ENCODE assay signal across 1 cellular context in the genomic region with DNA sequence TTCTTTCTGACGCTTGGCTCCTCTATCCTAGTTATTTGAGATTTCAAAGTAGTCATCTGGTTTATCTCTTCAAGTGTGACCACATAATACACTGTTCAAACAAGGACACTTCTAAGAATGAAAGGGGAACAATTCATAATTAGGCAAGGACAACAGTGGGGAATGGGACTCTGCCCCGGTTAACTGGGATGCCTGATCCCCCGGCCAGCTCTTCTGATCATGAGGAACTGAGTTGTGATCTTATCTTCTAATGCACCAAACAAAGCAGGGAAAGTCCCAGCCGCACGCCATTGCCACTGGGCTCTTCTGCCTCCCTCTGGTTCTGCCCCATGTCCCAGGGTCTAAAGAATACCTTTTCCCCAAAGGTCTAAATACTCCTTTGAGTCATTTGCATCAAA.
TF ChIP-seq lines count a peak whose summit lies in the region.

No MANE protein-coding gene starts in this region.

TF ChIP-seq in HepG2, 621 proteins besides CTCF, POLR2A, EP300 and RAD21 (continued from another document and continues in another):
- TF ChIP-seq, protein P1, sequence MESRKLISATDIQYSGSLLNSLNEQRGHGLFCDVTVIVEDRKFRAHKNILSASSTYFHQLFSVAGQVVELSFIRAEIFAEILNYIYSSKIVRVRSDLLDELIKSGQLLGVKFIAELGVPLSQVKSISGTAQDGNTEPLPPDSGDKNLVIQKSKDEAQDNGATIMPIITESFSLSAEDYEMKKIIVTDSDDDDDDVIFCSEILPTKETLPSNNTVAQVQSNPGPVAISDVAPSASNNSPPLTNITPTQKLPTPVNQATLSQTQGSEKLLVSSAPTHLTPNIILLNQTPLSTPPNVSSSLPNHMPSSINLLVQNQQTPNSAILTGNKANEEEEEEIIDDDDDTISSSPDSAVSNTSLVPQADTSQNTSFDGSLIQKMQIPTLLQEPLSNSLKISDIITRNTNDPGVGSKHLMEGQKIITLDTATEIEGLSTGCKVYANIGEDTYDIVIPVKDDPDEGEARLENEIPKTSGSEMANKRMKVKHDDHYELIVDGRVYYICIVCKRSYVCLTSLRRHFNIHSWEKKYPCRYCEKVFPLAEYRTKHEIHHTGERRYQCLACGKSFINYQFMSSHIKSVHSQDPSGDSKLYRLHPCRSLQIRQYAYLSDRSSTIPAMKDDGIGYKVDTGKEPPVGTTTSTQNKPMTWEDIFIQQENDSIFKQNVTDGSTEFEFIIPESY (CRISPR knock-in tag; IDR thresholded peaks at IDR 0.05), result no peak
- TF ChIP-seq ARID2 (CRISPR knock-in tag; IDR thresholded peaks at IDR 0.05; ENCODE audit: borderline replicate concordance) (0 out of 2 replicates have a peak, but pooled peaks have one; percentile 14), REL (CRISPR knock-in tag; conservative IDR thresholded peaks at IDR 0.05) (no peak), TCF7L2 (IDR thresholded peaks at IDR 0.05; ENCODE audit: low read depth, low read length) (no peak), ZNF331 (CRISPR knock-in tag; IDR thresholded peaks at IDR 0.05) (no peak), ZNF101 (CRISPR knock-in tag; IDR thresholded peaks at IDR 0.05; ENCODE audit: borderline replicate concordance, low read depth) (no peak), SCMH1 (CRISPR knock-in tag; IDR thresholded peaks at IDR 0.05; ENCODE audit: borderline replicate concordance) (no peak), TCF12 (IDR thresholded peaks at IDR 0.05) (no peak), TCF12 (CRISPR knock-in tag; IDR thresholded peaks at IDR 0.05) (0 out of 2 replicates have a peak, but pooled peaks have one; percentile 23), ZNF572 (CRISPR knock-in tag; IDR thresholded peaks at IDR 0.05) (no peak), ISL2 (CRISPR knock-in tag; IDR thresholded peaks at IDR 0.05) (0 out of 2 replicates have a peak, but pooled peaks have one; percentile 32), CC2D1A (CRISPR knock-in tag; IDR thresholded peaks at IDR 0.05) (no peak), LCORL (IDR thresholded peaks at IDR 0.05) (no peak), LCORL (CRISPR knock-in tag; IDR thresholded peaks at IDR 0.05) (no peak), CEBPG (CRISPR knock-in tag; IDR thresholded peaks at IDR 0.05) (0 out of 2 replicates have a peak, but pooled peaks have one; percentile 3), SNAI1 (CRISPR knock-in tag; IDR thresholded peaks at IDR 0.05; ENCODE audit: borderline replicate concordance) (peak; percentile 68; the same call in 1 of the 2 replicates), RORA (CRISPR knock-in tag; IDR thresholded peaks at IDR 0.05) (no peak), ZNF510 (CRISPR knock-in tag; IDR thresholded peaks at IDR 0.05; ENCODE audit: low read depth) (no peak), SMAD1 (CRISPR knock-in tag; IDR thresholded peaks at IDR 0.05; ENCODE audit: borderline replicate concordance, low read depth) (no peak), POGZ (CRISPR knock-in tag; IDR thresholded peaks at IDR 0.05) (0 out of 2 replicates have a peak, but pooled peaks have one; percentile 18), NFE2L1 (CRISPR knock-in tag; IDR thresholded peaks at IDR 0.05; ENCODE audit: borderline replicate concordance) (no peak), MED8 (CRISPR knock-in tag; IDR thresholded peaks at IDR 0.05; ENCODE audit: insufficient replicate concordance) (peak; percentile 80), ZNF20 (CRISPR knock-in tag; IDR thresholded peaks at IDR 0.05) (no peak), NFE2L2 (IDR thresholded peaks at IDR 0.05; ENCODE audit: low read length) (no peak), SAP130 (CRISPR knock-in tag; IDR thresholded peaks at IDR 0.05; ENCODE audit: low read depth) (peak; percentile 24), SOX6 (IDR thresholded peaks at IDR 0.05) (no peak), SOX6 (CRISPR knock-in tag; IDR thresholded peaks at IDR 0.05) (peak; percentile 68; the same call in 1 of the 2 replicates), ZBTB1 (CRISPR knock-in tag; IDR thresholded peaks at IDR 0.05; ENCODE audit: borderline replicate concordance) (no peak), GATAD2A (CRISPR knock-in tag; IDR thresholded peaks at IDR 0.05) (no peak)
- TF ChIP-seq, protein P2, sequence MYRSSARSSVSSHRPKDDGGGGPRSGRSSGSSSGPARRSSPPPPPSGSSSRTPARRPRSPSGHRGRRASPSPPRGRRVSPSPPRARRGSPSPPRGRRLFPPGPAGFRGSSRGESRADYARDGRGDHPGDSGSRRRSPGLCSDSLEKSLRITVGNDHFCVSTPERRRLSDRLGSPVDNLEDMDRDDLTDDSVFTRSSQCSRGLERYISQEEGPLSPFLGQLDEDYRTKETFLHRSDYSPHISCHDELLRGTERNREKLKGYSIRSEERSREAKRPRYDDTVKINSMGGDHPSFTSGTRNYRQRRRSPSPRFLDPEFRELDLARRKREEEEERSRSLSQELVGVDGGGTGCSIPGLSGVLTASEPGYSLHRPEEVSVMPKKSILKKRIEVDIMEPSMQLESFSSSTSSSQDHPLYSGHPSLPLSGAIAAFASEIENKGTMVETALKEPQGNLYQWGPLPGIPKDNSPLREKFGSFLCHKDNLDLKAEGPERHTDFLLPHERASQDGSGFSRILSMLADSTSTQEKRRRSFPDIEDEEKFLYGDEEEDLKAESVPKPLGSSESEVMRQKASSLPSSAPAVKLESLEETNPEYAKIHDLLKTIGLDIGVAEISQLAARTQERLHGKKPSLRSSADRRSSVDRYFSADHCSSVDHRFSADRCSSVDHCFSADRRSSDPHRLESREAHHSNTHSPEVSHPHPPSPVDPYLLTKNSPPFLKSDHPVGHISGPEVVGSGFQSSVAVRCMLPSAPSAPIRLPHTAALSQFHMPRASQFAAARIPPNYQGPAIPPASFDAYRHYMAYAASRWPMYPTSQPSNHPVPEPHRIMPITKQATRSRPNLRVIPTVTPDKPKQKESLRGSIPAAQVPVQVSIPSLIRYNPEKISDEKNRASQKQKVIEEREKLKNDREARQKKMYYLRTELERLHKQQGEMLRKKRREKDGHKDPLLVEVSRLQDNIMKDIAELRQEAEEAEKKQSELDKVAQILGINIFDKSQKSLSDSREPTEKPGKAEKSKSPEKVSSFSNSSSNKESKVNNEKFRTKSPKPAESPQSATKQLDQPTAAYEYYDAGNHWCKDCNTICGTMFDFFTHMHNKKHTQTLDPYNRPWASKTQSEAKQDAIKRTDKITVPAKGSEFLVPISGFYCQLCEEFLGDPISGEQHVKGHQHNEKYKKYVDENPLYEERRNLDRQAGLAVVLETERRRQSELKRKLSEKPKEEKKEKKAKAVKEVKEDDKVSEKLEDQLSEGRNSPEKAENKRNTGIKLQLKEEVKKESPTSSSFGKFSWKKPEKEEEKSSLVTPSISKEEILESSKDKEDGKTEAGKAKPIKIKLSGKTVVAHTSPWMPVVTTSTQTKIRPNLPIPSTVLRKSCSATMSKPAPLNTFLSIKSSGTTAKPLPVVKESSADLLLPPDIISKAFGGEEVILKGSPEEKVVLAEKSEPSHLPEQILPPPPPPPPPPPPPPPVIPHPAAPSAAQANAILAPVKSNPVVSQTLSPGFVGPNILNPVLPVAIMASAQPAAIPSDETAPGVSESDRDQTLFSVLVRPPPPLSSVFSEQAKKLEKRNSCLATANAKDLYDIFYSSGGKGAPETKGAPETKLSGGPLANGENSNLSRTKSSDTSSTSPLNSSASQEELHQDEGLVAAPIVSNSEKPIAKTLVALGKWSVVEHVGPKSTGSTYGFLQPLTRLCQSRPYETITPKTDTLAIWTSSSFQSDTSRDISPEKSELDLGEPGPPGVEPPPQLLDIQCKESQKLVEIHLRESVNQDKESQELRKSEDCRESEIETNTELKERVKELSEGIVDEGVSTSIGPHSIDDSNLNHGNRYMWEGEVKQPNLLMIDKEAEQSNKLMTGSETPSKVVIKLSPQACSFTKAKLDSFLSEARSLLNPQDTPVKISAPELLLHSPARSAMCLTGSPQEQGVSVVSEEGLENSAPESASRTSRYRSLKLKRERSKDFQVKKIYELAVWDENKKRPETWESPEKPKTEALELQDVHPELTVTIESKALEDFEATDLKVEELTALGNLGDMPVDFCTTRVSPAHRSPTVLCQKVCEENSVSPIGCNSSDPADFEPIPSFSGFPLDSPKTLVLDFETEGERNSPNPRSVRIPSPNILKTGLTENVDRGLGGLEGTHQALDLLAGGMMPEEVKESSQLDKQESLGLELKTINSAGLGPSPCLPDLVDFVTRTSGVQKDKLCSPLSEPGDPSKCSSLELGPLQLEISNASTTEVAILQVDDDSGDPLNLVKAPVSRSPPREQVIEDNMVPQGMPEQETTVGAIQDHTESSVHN (CRISPR knock-in tag; IDR thresholded peaks at IDR 0.05), result no peak
- TF ChIP-seq, protein P3, sequence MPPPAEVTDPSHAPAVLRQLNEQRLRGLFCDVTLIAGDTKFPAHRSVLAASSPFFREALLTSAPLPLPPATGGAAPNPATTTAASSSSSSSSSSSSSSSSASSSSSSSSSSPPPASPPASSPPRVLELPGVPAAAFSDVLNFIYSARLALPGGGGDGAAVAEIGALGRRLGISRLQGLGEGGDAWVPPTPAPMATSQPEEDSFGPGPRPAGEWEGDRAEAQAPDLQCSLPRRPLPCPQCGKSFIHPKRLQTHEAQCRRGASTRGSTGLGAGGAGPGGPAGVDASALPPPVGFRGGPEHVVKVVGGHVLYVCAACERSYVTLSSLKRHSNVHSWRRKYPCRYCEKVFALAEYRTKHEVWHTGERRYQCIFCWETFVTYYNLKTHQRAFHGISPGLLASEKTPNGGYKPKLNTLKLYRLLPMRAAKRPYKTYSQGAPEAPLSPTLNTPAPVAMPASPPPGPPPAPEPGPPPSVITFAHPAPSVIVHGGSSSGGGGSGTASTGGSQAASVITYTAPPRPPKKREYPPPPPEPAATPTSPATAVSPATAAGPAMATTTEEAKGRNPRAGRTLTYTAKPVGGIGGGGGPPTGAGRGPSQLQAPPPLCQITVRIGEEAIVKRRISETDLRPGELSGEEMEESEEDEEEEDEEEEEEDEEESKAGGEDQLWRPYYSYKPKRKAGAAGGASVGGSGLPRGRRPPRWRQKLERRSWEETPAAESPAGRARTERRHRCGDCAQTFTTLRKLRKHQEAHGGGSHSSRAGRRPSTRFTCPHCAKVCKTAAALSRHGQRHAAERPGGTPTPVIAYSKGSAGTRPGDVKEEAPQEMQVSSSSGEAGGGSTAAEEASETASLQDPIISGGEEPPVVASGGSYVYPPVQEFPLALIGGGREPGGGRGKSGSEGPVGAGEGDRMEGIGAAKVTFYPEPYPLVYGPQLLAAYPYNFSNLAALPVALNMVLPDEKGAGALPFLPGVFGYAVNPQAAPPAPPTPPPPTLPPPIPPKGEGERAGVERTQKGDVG (CRISPR knock-in tag; IDR thresholded peaks at IDR 0.05; ENCODE audit: borderline replicate concordance), result no peak
- TF ChIP-seq, protein P4, sequence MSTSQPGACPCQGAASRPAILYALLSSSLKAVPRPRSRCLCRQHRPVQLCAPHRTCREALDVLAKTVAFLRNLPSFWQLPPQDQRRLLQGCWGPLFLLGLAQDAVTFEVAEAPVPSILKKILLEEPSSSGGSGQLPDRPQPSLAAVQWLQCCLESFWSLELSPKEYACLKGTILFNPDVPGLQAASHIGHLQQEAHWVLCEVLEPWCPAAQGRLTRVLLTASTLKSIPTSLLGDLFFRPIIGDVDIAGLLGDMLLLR (CRISPR knock-in tag; IDR thresholded peaks at IDR 0.05), result 0 out of 2 replicates have a peak, but pooled peaks have one; percentile 32
- TF ChIP-seq, protein P5, sequence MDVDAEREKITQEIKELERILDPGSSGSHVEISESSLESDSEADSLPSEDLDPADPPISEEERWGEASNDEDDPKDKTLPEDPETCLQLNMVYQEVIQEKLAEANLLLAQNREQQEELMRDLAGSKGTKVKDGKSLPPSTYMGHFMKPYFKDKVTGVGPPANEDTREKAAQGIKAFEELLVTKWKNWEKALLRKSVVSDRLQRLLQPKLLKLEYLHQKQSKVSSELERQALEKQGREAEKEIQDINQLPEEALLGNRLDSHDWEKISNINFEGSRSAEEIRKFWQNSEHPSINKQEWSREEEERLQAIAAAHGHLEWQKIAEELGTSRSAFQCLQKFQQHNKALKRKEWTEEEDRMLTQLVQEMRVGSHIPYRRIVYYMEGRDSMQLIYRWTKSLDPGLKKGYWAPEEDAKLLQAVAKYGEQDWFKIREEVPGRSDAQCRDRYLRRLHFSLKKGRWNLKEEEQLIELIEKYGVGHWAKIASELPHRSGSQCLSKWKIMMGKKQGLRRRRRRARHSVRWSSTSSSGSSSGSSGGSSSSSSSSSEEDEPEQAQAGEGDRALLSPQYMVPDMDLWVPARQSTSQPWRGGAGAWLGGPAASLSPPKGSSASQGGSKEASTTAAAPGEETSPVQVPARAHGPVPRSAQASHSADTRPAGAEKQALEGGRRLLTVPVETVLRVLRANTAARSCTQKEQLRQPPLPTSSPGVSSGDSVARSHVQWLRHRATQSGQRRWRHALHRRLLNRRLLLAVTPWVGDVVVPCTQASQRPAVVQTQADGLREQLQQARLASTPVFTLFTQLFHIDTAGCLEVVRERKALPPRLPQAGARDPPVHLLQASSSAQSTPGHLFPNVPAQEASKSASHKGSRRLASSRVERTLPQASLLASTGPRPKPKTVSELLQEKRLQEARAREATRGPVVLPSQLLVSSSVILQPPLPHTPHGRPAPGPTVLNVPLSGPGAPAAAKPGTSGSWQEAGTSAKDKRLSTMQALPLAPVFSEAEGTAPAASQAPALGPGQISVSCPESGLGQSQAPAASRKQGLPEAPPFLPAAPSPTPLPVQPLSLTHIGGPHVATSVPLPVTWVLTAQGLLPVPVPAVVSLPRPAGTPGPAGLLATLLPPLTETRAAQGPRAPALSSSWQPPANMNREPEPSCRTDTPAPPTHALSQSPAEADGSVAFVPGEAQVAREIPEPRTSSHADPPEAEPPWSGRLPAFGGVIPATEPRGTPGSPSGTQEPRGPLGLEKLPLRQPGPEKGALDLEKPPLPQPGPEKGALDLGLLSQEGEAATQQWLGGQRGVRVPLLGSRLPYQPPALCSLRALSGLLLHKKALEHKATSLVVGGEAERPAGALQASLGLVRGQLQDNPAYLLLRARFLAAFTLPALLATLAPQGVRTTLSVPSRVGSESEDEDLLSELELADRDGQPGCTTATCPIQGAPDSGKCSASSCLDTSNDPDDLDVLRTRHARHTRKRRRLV (CRISPR knock-in tag; IDR thresholded peaks at IDR 0.05), result peak; percentile 43; the same call in 1 of the 2 replicates
- TF ChIP-seq, protein P6, sequence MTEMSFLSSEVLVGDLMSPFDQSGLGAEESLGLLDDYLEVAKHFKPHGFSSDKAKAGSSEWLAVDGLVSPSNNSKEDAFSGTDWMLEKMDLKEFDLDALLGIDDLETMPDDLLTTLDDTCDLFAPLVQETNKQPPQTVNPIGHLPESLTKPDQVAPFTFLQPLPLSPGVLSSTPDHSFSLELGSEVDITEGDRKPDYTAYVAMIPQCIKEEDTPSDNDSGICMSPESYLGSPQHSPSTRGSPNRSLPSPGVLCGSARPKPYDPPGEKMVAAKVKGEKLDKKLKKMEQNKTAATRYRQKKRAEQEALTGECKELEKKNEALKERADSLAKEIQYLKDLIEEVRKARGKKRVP (CRISPR knock-in tag; IDR thresholded peaks at IDR 0.05), result no peak
- TF ChIP-seq, protein P7, sequence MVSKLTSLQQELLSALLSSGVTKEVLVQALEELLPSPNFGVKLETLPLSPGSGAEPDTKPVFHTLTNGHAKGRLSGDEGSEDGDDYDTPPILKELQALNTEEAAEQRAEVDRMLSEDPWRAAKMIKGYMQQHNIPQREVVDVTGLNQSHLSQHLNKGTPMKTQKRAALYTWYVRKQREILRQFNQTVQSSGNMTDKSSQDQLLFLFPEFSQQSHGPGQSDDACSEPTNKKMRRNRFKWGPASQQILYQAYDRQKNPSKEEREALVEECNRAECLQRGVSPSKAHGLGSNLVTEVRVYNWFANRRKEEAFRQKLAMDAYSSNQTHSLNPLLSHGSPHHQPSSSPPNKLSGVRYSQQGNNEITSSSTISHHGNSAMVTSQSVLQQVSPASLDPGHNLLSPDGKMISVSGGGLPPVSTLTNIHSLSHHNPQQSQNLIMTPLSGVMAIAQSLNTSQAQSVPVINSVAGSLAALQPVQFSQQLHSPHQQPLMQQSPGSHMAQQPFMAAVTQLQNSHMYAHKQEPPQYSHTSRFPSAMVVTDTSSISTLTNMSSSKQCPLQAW (CRISPR knock-in tag; IDR thresholded peaks at IDR 0.05), result no peak
